Comparison of ENCODE assay signal across 2 cellular contexts in the genomic region with DNA sequence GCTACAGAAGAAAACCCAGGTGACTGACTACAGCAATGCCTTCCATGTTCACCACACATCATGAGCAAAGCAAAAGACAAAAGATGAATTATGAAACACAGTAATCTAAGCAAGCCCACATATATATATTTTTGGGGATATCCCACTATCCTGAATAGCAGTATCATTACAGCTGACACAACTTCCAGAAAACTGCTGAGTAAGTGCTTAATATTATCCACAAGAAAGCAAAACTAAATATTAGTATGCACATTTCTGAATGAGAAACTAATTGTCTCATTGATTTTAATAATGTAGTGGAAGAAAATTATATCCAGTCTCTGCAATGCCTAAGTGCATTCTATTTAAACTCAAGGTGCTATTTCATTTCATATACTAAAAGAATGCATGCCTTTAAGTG.
TF ChIP-seq lines count a peak whose summit lies in the region.

No MANE protein-coding gene starts in this region.

TF ChIP-seq in HepG2, 621 proteins besides CTCF, POLR2A, EP300 and RAD21:
- no peak for TF ChIP-seq MIER3 (CRISPR knock-in tag; IDR thresholded peaks at IDR 0.05; ENCODE audit: borderline replicate concordance)
- TF ChIP-seq MAFF (IDR thresholded peaks at IDR 0.05; ENCODE audit: low read depth, low read length), result peak; percentile 79
- TF ChIP-seq MAFK (conservative IDR thresholded peaks at IDR 0.05 in 1 of 2, IDR thresholded peaks at IDR 0.05 in 1 of 2; ENCODE audit: low read length in 2 of 2), result peak; percentile 60 to 88; a peak in 3 of 4 replicates
- no peak for TF ChIP-seq ZNF431 (CRISPR knock-in tag; IDR thresholded peaks at IDR 0.05; ENCODE audit: borderline replicate concordance, low read depth)

TF ChIP-seq in IMR-90, 13 proteins besides CTCF, POLR2A, EP300 and RAD21:
- peak; percentile 84 for TF ChIP-seq MAFK (IDR thresholded peaks at IDR 0.05; ENCODE audit: low read depth, low read length)
- TF ChIP-seq, protein P1, sequence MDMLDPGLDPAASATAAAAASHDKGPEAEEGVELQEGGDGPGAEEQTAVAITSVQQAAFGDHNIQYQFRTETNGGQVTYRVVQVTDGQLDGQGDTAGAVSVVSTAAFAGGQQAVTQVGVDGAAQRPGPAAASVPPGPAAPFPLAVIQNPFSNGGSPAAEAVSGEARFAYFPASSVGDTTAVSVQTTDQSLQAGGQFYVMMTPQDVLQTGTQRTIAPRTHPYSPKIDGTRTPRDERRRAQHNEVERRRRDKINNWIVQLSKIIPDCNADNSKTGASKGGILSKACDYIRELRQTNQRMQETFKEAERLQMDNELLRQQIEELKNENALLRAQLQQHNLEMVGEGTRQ (IDR thresholded peaks at IDR 0.05; ENCODE audit: low read depth, low read length), result no peak
